Comparison of ENCODE assay signal across 7 cellular contexts in genomic region chr12:110590806-110591326, GRCh38. TPM values are rescaled to one million over a fixed set of nuclear protein-coding genes. Genes with fewer than 3 reads are reported as not detected.
DNase-seq lines count a peak whose midpoint lies in the region; ATAC-seq and TF ChIP-seq lines count a peak whose summit lies in the region.

No MANE protein-coding gene starts in this region.

- no peak overlapping the region for H3K4me3 ChIP-seq in gastrocnemius medialis

- no peaks in the 10 kb centered on the region for H3K27me3 ChIP-seq in gastrocnemius medialis

- in situ Hi-C loops in gastrocnemius medialis (cut with MboI; ENCODE audit: low sequenced_read_pairs in 4 of 4) = loop anchor here in 2 of 4 donors (5.0 kb wide), 1 partner anchor 39 kb away; no protein-coding TSS in a partner anchor

- H3K9me3 ChIP-seq in gastrocnemius medialis = no peaks in the 10 kb centered on the region

- peak; percentile 90 for ATAC-seq in GM18517 (IDR thresholded peaks at IDR 0.05; ENCODE audit: unreplicated experiment)
- ATAC-seq in HG02870 (IDR thresholded peaks at IDR 0.05; ENCODE audit: unreplicated experiment) = peak; percentile 83
- ATAC-seq in gastrocnemius medialis = peak; percentile 42 to 51
- no peak for ATAC-seq in GM18873 (IDR thresholded peaks at IDR 0.05; ENCODE audit: low FRiP score, unreplicated experiment)

- H3K4me1 ChIP-seq in gastrocnemius medialis = peaks cover 21 to 30% of the 10 kb centered on the region in 2 donors

- H3K36me3 ChIP-seq in gastrocnemius medialis = no peaks in the 10 kb centered on the region

- intact Hi-C loops in gastrocnemius medialis (cut with DNase I; ENCODE audit: low total_unique reads) = no loop called here

- no peak for TF ChIP-seq POLR2A in gastrocnemius medialis (IDR thresholded peaks at IDR 0.05)

- no peak for TF ChIP-seq CTCF in gastrocnemius medialis (IDR thresholded peaks at IDR 0.05 in 4 of 5, conservative IDR thresholded peaks at IDR 0.05 in 1 of 5)

- DNase-seq in SKM-1 treated with dmso at 0.1 percent for 144 hours (lab: John Stamatoyannopoulos, UW; ENCODE audit: unreplicated experiment) (peak; percentile 62), fibroblast of the conjunctiva (ENCODE audit: low read depth) (peak; percentile 78), gastrocnemius medialis (no peak), NCI-H226 (no peak)

- H3K27ac ChIP-seq in gastrocnemius medialis = peak overlapping the region; percentile 68 to 86 (median 79)

RNA-seq across cellular contexts. Expression of gene PPTC7, which starts 7.7 kb away (rescaled TPM):
- 10 to 100 TPM; 27.6 to 85.8 (median 58.4) TPM for total RNA-seq in gastrocnemius medialis

RNA-seq across cellular contexts. Expression of gene TCTN1, which starts 23.1 kb away (rescaled TPM):
- 10 to 100 TPM in 3 of 4 donors, 1 to 10 TPM in 1; 4.7 to 30.8 (median 22.7) TPM for total RNA-seq in gastrocnemius medialis

Comparison
In these comparisons a context has a peak if more than half of its experiments do, and no peak if none do; other contexts are left out.
1. DNase-seq: peak in SKM-1 treated with dmso at 0.1 percent for 144 hours (single experiment) and fibroblast of the conjunctiva (single experiment); none in gastrocnemius medialis (0 of 2) and NCI-H226 (single experiment).